ENCODE assay signal across 25 cellular contexts in the genomic region with DNA sequence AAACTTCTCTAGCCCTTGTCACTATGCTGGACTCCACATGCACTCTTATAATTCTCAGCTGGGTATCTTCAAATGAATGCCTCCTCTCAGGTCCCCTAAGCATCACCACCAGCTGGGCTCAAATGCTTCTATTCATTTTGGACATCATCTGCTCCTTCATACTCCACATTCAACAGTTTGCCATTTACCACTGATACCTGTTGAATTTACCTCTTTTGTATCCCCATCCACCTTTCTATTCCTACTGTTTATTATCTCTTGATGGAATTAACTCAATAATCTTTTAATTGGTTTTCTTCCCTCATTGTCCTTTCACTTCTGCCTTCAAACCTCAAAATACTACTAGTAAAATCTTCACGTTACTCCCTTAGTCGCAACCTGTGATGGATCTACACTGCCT.
"Had no signal": no experiment of that assay in that cellular context is flagged by ENCODE, and none has a peak within 500 bp of the region (broad histone marks: within the 10 kb centered on the region; RNA-seq: fewer than 3 reads in every experiment).

No MANE protein-coding gene starts in this region.

- H3K9me3 Mint-ChIP-seq: activated B cell treated with CpG ODN at 0.5 μM for 24 hours; stimulated activated memory B cell treated with anti-CD40 and anti-IgM and Interleukin-4, amounts not matched to agents 10 μg/mL and 1 μg/mL and 100 μg/mL, for 72 hours; T-helper 2 cell treated with Interferon-gamma antibody and Interleukin-4, amounts not matched to agents 5 μg/mL and 100 μg/mL, for 36 hours had no signal

- H3K4me3 ChIP-seq: ascending aorta, gastroesophageal sphincter, hepatocyte, right atrium auricular region, smooth muscle cell, tibial nerve had no signal

- H3K9ac ChIP-seq: parathyroid adenoma had no signal

- H3K27me3 Mint-ChIP-seq: activated B cell treated with CpG ODN at 0.5 μM for 24 hours; activated CD8-positive, alpha-beta memory T cell treated with anti-CD3 and anti-CD28 coated beads, Interleukin-2, amount 10 ng/mL, durations not matched to agents 7 days and 5 days; activated naive CD8-positive, alpha-beta T cell; stimulated activated memory B cell treated with anti-CD40 and anti-IgM and Interleukin-4, amounts not matched to agents 10 μg/mL and 1 μg/mL and 100 μg/mL, for 72 hours had no signal

- H3K9me3 ChIP-seq: ascending aorta, gastroesophageal sphincter, right atrium auricular region, tibial nerve had no signal

- H3K27ac Mint-ChIP-seq: activated B cell treated with CpG ODN at 0.5 μM for 24 hours; activated CD8-positive, alpha-beta memory T cell treated with anti-CD3 and anti-CD28 coated beads, Interleukin-2, amount 10 ng/mL, durations not matched to agents 7 days and 5 days; activated CD8-positive, alpha-beta T cell treated with anti-CD3 and anti-CD28 coated beads, Interleukin-2, amount 10 ng/mL, durations not matched to agents 7 days and 5 days; stimulated activated memory B cell treated with anti-CD40 and anti-IgM and Interleukin-4, amounts not matched to agents 10 μg/mL and 1 μg/mL and 100 μg/mL, for 72 hours; T-helper 2 cell treated with Interferon-gamma antibody and Interleukin-4, amounts not matched to agents 5 μg/mL and 100 μg/mL, for 36 hours had no signal

- H3K36me3 ChIP-seq: ascending aorta, brain microvascular endothelial cell, right atrium auricular region had no signal

- H3K27me3 ChIP-seq: ascending aorta, brain microvascular endothelial cell, gastroesophageal sphincter, hepatocyte, right atrium auricular region, tibial nerve had no signal

- H3K4me3 Mint-ChIP-seq: activated B cell treated with CpG ODN at 0.5 μM for 24 hours; activated CD8-positive, alpha-beta memory T cell treated with anti-CD3 and anti-CD28 coated beads, Interleukin-2, amount 10 ng/mL, durations not matched to agents 7 days and 5 days; activated CD8-positive, alpha-beta T cell treated with anti-CD3 and anti-CD28 coated beads, Interleukin-2, amount 10 ng/mL, durations not matched to agents 7 days and 5 days; activated naive CD8-positive, alpha-beta T cell; stimulated activated memory B cell treated with anti-CD40 and anti-IgM and Interleukin-4, amounts not matched to agents 10 μg/mL and 1 μg/mL and 100 μg/mL, for 72 hours; T-helper 2 cell treated with Interferon-gamma antibody and Interleukin-4, amounts not matched to agents 5 μg/mL and 100 μg/mL, for 36 hours had no signal

- DNase-seq: activated B cell treated with CpG ODN at 0.5 μM for 24 hours; activated CD4-positive, alpha-beta T cell treated with anti-CD3 and anti-CD28 coated beads, Interleukin-2, amount 50 U/mL, for 1 hour; activated CD8-positive, alpha-beta memory T cell treated with anti-CD3 and anti-CD28 coated beads, Interleukin-2, amount 10 ng/mL, durations not matched to agents 7 days and 5 days; activated CD8-positive, alpha-beta T cell treated with anti-CD3 and anti-CD28 coated beads, Interleukin-2, amount 10 ng/mL, durations not matched to agents 7 days and 5 days; activated effector memory CD4-positive, alpha-beta T cell treated with Interleukin-2 at 50 U/mL for 16 hours; activated naive CD4-positive, alpha-beta T cell treated with Interleukin-2 at 50 U/mL for 16 hours; brain microvascular endothelial cell; left cardiac atrium; left ventricle myocardium superior; nucleus accumbens; stimulated activated CD4-positive, alpha-beta T cell treated with anti-CD3 and anti-CD28 coated beads, Interleukin-1b, Interleukin-23, amount 100 ng/mL, for 48 hours; stimulated activated CD4-positive, alpha-beta T cell treated with anti-CD3 and anti-CD28 coated beads, Interleukin-4, amount 100 ng/mL, for 4 hours; stimulated activated CD8-positive, alpha-beta memory T cell treated with anti-CD3 and anti-CD28 coated beads, Interleukin-4, amount 100 ng/mL, for 48 hours had no signal

- H2AFZ ChIP-seq: hepatocyte, parathyroid adenoma had no signal

- ATAC-seq: activated CD8-positive, alpha-beta memory T cell treated with anti-CD3 and anti-CD28 coated beads, Interleukin-2, amount 10 ng/mL, durations not matched to agents 7 days and 5 days; activated CD8-positive, alpha-beta T cell treated with anti-CD3 and anti-CD28 coated beads, Interleukin-2, amount 10 ng/mL, durations not matched to agents 7 days and 5 days; gastroesophageal sphincter; left cardiac atrium; left ventricle myocardium superior; stimulated activated memory B cell treated with anti-CD40 and anti-IgM and Interleukin-4, amounts not matched to agents 10 μg/mL and 1 μg/mL and 100 μg/mL, for 72 hours had no signal

- H3K4me2 ChIP-seq: hepatocyte, smooth muscle cell had no signal

- H3K27ac ChIP-seq: ascending aorta, brain microvascular endothelial cell, gastroesophageal sphincter, hepatocyte, parathyroid adenoma, right atrium auricular region, tibial nerve had no signal

- FAIRE-seq: endothelial cell of umbilical vein, keratinocyte had no signal
